In the genomic region with DNA sequence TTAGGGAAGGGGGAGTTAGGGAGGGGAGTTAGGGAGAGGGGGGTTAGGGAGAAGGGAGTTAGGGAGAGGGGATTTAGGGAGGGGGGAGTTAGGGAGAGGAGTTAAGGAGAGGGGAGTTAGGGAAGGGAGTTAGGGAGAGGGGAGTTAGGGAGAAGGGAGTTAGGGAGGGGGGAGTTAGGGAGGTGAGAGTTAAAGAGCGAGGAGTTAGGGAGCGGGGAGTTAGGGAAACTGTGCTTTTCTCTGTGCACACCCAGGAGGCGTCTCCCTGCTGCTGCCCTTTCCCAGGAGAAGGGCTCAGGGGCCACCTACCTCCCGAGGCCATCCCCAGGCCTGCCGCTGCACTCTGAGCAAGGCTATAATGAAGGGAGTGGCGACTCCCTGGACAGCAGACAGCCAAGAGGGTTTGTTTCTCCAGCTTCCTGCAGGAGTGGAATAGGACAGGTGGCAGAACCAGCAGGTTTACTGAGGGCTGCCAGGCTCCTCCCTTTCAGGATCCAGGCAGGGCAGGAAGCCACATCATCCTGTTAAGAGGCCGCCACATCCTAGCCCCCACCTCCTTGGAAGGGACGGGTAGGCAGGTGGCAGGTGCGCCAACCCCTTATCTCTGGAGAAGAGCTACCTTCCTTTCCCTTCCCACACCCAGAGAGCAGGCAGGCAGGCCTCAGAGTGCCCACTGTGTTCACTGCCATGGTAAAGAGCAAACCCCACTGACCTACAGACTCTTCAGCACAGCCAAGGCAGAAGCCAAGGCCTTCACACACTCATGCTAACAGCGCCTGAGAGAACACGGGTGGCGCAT, we compare ENCODE assay signal across 11 cellular contexts. TPM values are rescaled to one million over a fixed set of nuclear protein-coding genes. Genes with fewer than 3 reads are reported as not detected.
DNase-seq lines count a peak whose midpoint lies in the region; ATAC-seq lines count a peak whose summit lies in the region.
"Had no signal": no experiment of that assay in that cellular context is flagged by ENCODE, and none has a peak within 500 bp of the region (broad histone marks: within the 10 kb centered on the region; RNA-seq: fewer than 3 reads in every experiment).

No MANE protein-coding gene starts in this region.

- peak overlapping the region; percentile 25 to 86 for H3K27ac Mint-ChIP-seq in stimulated activated naive CD8-positive, alpha-beta T cell treated with anti-CD3 and anti-CD28 coated beads, Interleukin-15, amount 100 ng/mL, for 72 hours

- DNase-seq in stimulated activated naive CD8-positive, alpha-beta T cell treated with anti-CD3 and anti-CD28 coated beads, Interleukin-15, amount 100 ng/mL, for 72 hours, result no peak
- DNase-seq in stimulated activated naive CD8-positive, alpha-beta T cell treated with anti-CD3 and anti-CD28 coated beads, Interleukin-15, Interleukin-2, amounts not matched to agents 100 U/mL and 50 U/mL, for 24 hours, result no peak
- DNase-seq in SW480 (ENCODE audit: low spot score) (peak; percentile 62), left colon (peak; percentile 84 to 93), Ammon's horn (ENCODE audit: low spot score) (no peak)
- DNase-seq in central memory CD4-positive, alpha-beta T cell, result no peak
- DNase-seq: activated CD4-positive, alpha-beta T cell treated with anti-CD3 and anti-CD28 coated beads for 4 hours; effector CD4-positive, alpha-beta T cell; MM.1S had no signal

- intact Hi-C loops in left colon (cut with DNase I, micrococcal nuclease), result no loop called here

- ATAC-seq in stimulated activated naive CD8-positive, alpha-beta T cell treated with anti-CD3 and anti-CD28 coated beads, Interleukin-15, amount 100 ng/mL, for 72 hours, result no peak
- ATAC-seq in stimulated activated naive CD8-positive, alpha-beta T cell treated with anti-CD3 and anti-CD28 coated beads, Interleukin-15, Interleukin-2, amounts not matched to agents 100 U/mL and 50 U/mL, for 24 hours, result no peak
- ATAC-seq in left colon (peak; percentile 71), GM21619 (IDR thresholded peaks at IDR 0.05; ENCODE audit: unreplicated experiment) (no peak), HG02938 (IDR thresholded peaks at IDR 0.05; ENCODE audit: unreplicated experiment) (no peak)

- no peaks in the 10 kb centered on the region for H3K27me3 Mint-ChIP-seq in stimulated activated naive CD8-positive, alpha-beta T cell treated with anti-CD3 and anti-CD28 coated beads, Interleukin-15, amount 100 ng/mL, for 72 hours

- peaks cover 68% of the 10 kb centered on the region for H3K4me1 Mint-ChIP-seq in stimulated activated naive CD8-positive, alpha-beta T cell treated with anti-CD3 and anti-CD28 coated beads, Interleukin-15, amount 100 ng/mL, for 72 hours

- H3K4me3 Mint-ChIP-seq in stimulated activated naive CD8-positive, alpha-beta T cell treated with anti-CD3 and anti-CD28 coated beads, Interleukin-15, amount 100 ng/mL, for 72 hours, result peak overlapping the region in 1 of 2 donors; percentile 26

- H3K9me3 Mint-ChIP-seq in stimulated activated naive CD8-positive, alpha-beta T cell treated with anti-CD3 and anti-CD28 coated beads, Interleukin-15, amount 100 ng/mL, for 72 hours, result no peaks in the 10 kb centered on the region

RNA-seq across cellular contexts. Expression of a gene that starts 4.3 kb away (rescaled TPM):
- 100 to 1,000 TPM; 302 to 322 TPM for total RNA-seq in left colon

RNA-seq across cellular contexts. Expression of a gene that starts 18.7 kb away (rescaled TPM):
- 10 to 100 TPM; 14.6 to 16.7 TPM for total RNA-seq in left colon

RNA-seq across cellular contexts. Expression of a gene that starts 25.5 kb away (rescaled TPM):
- 100 to 1,000 TPM; 687 to 857 TPM for total RNA-seq in left colon

Comparison
In these comparisons a context has a peak if more than half of its experiments do, and no peak if none do; other contexts are left out.
1. DNase-seq: peak in SW480 (single experiment) and left colon (2 of 2); none in stimulated activated naive CD8-positive, alpha-beta T cell treated with anti-CD3 and anti-CD28 coated beads, Interleukin-15, amount 100 ng/mL, for 72 hours (0 of 2), stimulated activated naive CD8-positive, alpha-beta T cell treated with anti-CD3 and anti-CD28 coated beads, Interleukin-15, Interleukin-2, amounts not matched to agents 100 U/mL and 50 U/mL, for 24 hours (single experiment), Ammon's horn (single experiment) and central memory CD4-positive, alpha-beta T cell (single experiment).